ENCODE assay signal across 8 cellular contexts in genomic region chr18:519019-519879, GRCh38.
DNase-seq lines count a peak whose midpoint lies in the region; ATAC-seq lines count a peak whose summit lies in the region.

No MANE protein-coding gene starts in this region.

- H3K4me3 ChIP-seq in muscle layer of colon (ENCODE audit: low read depth in 1 of 2, low read length in 2 of 2) = no peak overlapping the region

- H3K27ac ChIP-seq in muscle layer of colon (ENCODE audit: low read depth, low read length) = peak overlapping the region; percentile 9

- ATAC-seq in GM19395 (IDR thresholded peaks at IDR 0.05; ENCODE audit: unreplicated experiment) (peak; percentile 90), HG03354 (IDR thresholded peaks at IDR 0.05; ENCODE audit: poor library complexity, severe bottlenecking, unreplicated experiment) (peak; percentile 93)

- peaks cover 22% of the 10 kb centered on the region for H3K4me1 ChIP-seq in muscle layer of colon (ENCODE audit: insufficient read depth, low read length)

- H3K9me3 ChIP-seq in muscle layer of colon (ENCODE audit: low read length) = no peaks in the 10 kb centered on the region

- peak in 8 of 14 donors; percentile 14 to 69 (median 32) for DNase-seq in C1 segment of cervical spinal cord (lab: John Stamatoyannopoulos, UW)
- peak; percentile 59 for DNase-seq in astrocyte of the hippocampus (ENCODE audit: low read depth, low spot score)
- DNase-seq in stimulated activated CD4-positive, alpha-beta T cell treated with anti-CD3 and anti-CD28 coated beads, Interleukin-12 subunit alpha, Interleukin-12 subunit beta, amount 100 ng/mL, for 4 hours = no peak
- no peak for DNase-seq in stimulated activated CD4-positive, alpha-beta T cell treated with anti-CD3 and anti-CD28 coated beads, Interleukin-2, amount 100 ng/mL, for 48 hours
- DNase-seq in DMS79 (lab: John Stamatoyannopoulos, UW) = no peak

- H3K36me3 ChIP-seq in muscle layer of colon (ENCODE audit: insufficient read depth, low read length) = no peaks in the 10 kb centered on the region

- no peak overlapping the region for H3K9ac ChIP-seq in muscle layer of colon (ENCODE audit: low read length)

- no peaks in the 10 kb centered on the region for H3K27me3 ChIP-seq in muscle layer of colon (ENCODE audit: control insufficient read depth in 1 of 2, insufficient read depth in 2 of 2, low read length in 2 of 2)

Comparison
In these comparisons a context has a peak if more than half of its experiments do, and no peak if none do; other contexts are left out.
1. DNase-seq: peak in C1 segment of cervical spinal cord (8 of 14) and astrocyte of the hippocampus (single experiment); none in stimulated activated CD4-positive, alpha-beta T cell treated with anti-CD3 and anti-CD28 coated beads, Interleukin-12 subunit alpha, Interleukin-12 subunit beta, amount 100 ng/mL, for 4 hours (single experiment), stimulated activated CD4-positive, alpha-beta T cell treated with anti-CD3 and anti-CD28 coated beads, Interleukin-2, amount 100 ng/mL, for 48 hours (0 of 2) and DMS79 (single experiment).